ENCODE assay signal across 13 cellular contexts in genomic region chr5:126971455-126972019, GRCh38. TPM values are rescaled to one million over a fixed set of nuclear protein-coding genes. Genes with fewer than 3 reads are reported as not detected.
DNase-seq lines count a peak whose midpoint lies in the region; ATAC-seq and TF ChIP-seq lines count a peak whose summit lies in the region.
"Had no signal": no experiment of that assay in that cellular context is flagged by ENCODE, and none has a peak within 500 bp of the region (broad histone marks: within the 10 kb centered on the region; RNA-seq: fewer than 3 reads in every experiment).

No MANE protein-coding gene starts in this region.

- no peak for TF ChIP-seq CTCF in HL-60 (IDR thresholded peaks at IDR 0.05; ENCODE audit: insufficient read depth, low read length)

- peak overlapping the region; percentile 9 to 95 (median 88); a peak in 21 of 22 replicates for H3K27ac ChIP-seq in BLaER1 treated with 17β-estradiol and CSF1 and Interleukin-3, amounts not matched to agents 10 nM and 100 nM
- H3K27ac ChIP-seq in HL-60 (replicated peaks) = peak overlapping the region; percentile 69

- peak overlapping the region in 9 of 10 experiments; percentile 29 to 63 (median 57); a peak in 17 of 20 replicates for H3K4me3 ChIP-seq in BLaER1 treated with 17β-estradiol and CSF1 and Interleukin-3, amounts not matched to agents 10 nM and 100 nM
- H3K4me3 ChIP-seq in HL-60 (replicated peaks; ENCODE audit: insufficient read depth, low read length) = no peak overlapping the region
- H3K4me3 ChIP-seq: upper lobe of left lung had no signal

- peak overlapping the region; percentile 13 to 81 (median 75); a peak in 21 of 22 replicates for H3K9ac ChIP-seq in BLaER1 treated with 17β-estradiol and CSF1 and Interleukin-3, amounts not matched to agents 10 nM and 100 nM

- H3K27me3 ChIP-seq in BLaER1 treated with 17β-estradiol and CSF1 and Interleukin-3, amounts not matched to agents 10 nM and 100 nM = no peaks in the 10 kb centered on the region
- H3K27me3 ChIP-seq in HL-60 (ENCODE audit: insufficient read depth, poor library complexity, severe bottlenecking) = no peaks in the 10 kb centered on the region
- H3K27me3 ChIP-seq: upper lobe of left lung had no signal

- H3K27me3 Mint-ChIP-seq in activated T-helper 1 cell treated with anti-CD3 and anti-CD28 coated beads, Interleukin-12 subunit alpha, Interleukin-12 subunit beta, Interleukin-2, Interleukin-4 antibody, amounts not matched to agents 30 ng/mL and 10 ng/mL and 1 ng/mL, durations not matched to agents 14 hours and 24 hours and 36 hours (ENCODE audit: insufficient read depth) = no peaks in the 10 kb centered on the region

- H3K4me1 Mint-ChIP-seq in activated T-helper 1 cell treated with anti-CD3 and anti-CD28 coated beads, Interleukin-12 subunit alpha, Interleukin-12 subunit beta, Interleukin-2, Interleukin-4 antibody, amounts not matched to agents 30 ng/mL and 10 ng/mL and 1 ng/mL, durations not matched to agents 14 hours and 24 hours and 36 hours (ENCODE audit: low read depth) = peaks cover 44% of the 10 kb centered on the region

- H3K36me3 Mint-ChIP-seq in activated T-helper 1 cell treated with anti-CD3 and anti-CD28 coated beads, Interleukin-12 subunit alpha, Interleukin-12 subunit beta, Interleukin-2, Interleukin-4 antibody, amounts not matched to agents 30 ng/mL and 10 ng/mL and 1 ng/mL, durations not matched to agents 14 hours and 24 hours and 36 hours (ENCODE audit: low read depth) = peaks cover 2% of the 10 kb centered on the region

- no peaks in the 10 kb centered on the region for H4K20me1 ChIP-seq in BLaER1 treated with 17β-estradiol and CSF1 and Interleukin-3, amounts not matched to agents 10 nM and 100 nM

- ATAC-seq in left lobe of liver = peak; percentile 26

- H3K9me3 Mint-ChIP-seq in activated T-helper 1 cell treated with anti-CD3 and anti-CD28 coated beads, Interleukin-12 subunit alpha, Interleukin-12 subunit beta, Interleukin-2, Interleukin-4 antibody, amounts not matched to agents 30 ng/mL and 10 ng/mL and 1 ng/mL, durations not matched to agents 14 hours and 24 hours and 36 hours = no peaks in the 10 kb centered on the region

- no peak for DNase-seq in HL-60 (ENCODE audit: low read depth in 1 of 2, low spot score in 1 of 2)
- no peak for DNase-seq in activated T-helper 1 cell treated with anti-CD3 and anti-CD28 coated beads, Interleukin-12 subunit alpha, Interleukin-12 subunit beta, Interleukin-2, Interleukin-4 antibody, amounts not matched to agents 30 ng/mL and 10 ng/mL and 1 ng/mL, durations not matched to agents 14 hours and 24 hours and 36 hours (ENCODE audit: low spot score)
- no peak for DNase-seq in left lobe of liver (ENCODE audit: low spot score)
- DNase-seq in NCI-H1436 treated with DMSO at 0.1 percent for 48 hours (lab: John Stamatoyannopoulos, UW) = no peak
- no peak for DNase-seq in NCI-H748 treated with DMSO at 0.1 percent for 48 hours (lab: John Stamatoyannopoulos, UW)
- no peak for DNase-seq in D341Med (ENCODE audit: low spot score)
- DNase-seq in iPS-NIHi7 (ENCODE audit: extremely low spot score) = no peak
- DNase-seq: activated CD4-positive, alpha-beta T cell treated with anti-CD3 and anti-CD28 coated beads, Interleukin-2, amount 50 U/mL, for 1 hour; foreskin melanocyte; NCI-H1436; stimulated activated CD4-positive, alpha-beta T cell treated with anti-CD3 and anti-CD28 coated beads, Interleukin-4, amount 100 ng/mL, for 1 hour; upper lobe of left lung had no signal

- peaks cover 0 to 18% (median 0%) of the 10 kb centered on the region in 11 experiments; a peak in 3 of 22 replicates for H3K36me3 ChIP-seq in BLaER1 treated with 17β-estradiol and CSF1 and Interleukin-3, amounts not matched to agents 10 nM and 100 nM
- H3K36me3 ChIP-seq: upper lobe of left lung had no signal

- intact Hi-C loops in activated T-helper 1 cell treated with anti-CD3 and anti-CD28 coated beads, Interleukin-12 subunit alpha, Interleukin-12 subunit beta, Interleukin-2, Interleukin-4 antibody, amounts not matched to agents 30 ng/mL and 10 ng/mL and 1 ng/mL, durations not matched to agents 14 hours and 24 hours and 36 hours (cut with micrococcal nuclease) = loop anchor here (1.0 to 5.0 kb wide), 4 partner anchors 17 to 256 kb away; partner anchors contain the start of genes C5orf63 and MARCHF3

- H3K4me1 ChIP-seq in BLaER1 treated with 17β-estradiol and CSF1 and Interleukin-3, amounts not matched to agents 10 nM and 100 nM = peaks cover 55 to 96% (median 90%) of the 10 kb centered on the region in 10 experiments

- peak overlapping the region; percentile 67 to 97 (median 85) for H3K4me2 ChIP-seq in BLaER1 treated with 17β-estradiol and CSF1 and Interleukin-3, amounts not matched to agents 10 nM and 100 nM

- H3K4me3 Mint-ChIP-seq in activated T-helper 1 cell treated with anti-CD3 and anti-CD28 coated beads, Interleukin-12 subunit alpha, Interleukin-12 subunit beta, Interleukin-2, Interleukin-4 antibody, amounts not matched to agents 30 ng/mL and 10 ng/mL and 1 ng/mL, durations not matched to agents 14 hours and 24 hours and 36 hours = peak overlapping the region; percentile 27

- peaks cover 0 to 19% (median 16%) of the 10 kb centered on the region in 11 experiments; a peak in 13 of 22 replicates for H3K9me3 ChIP-seq in BLaER1 treated with 17β-estradiol and CSF1 and Interleukin-3, amounts not matched to agents 10 nM and 100 nM (replicated peaks in 1 of 11)
- H3K9me3 ChIP-seq: upper lobe of left lung had no signal

- H3K27ac Mint-ChIP-seq in activated T-helper 1 cell treated with anti-CD3 and anti-CD28 coated beads, Interleukin-12 subunit alpha, Interleukin-12 subunit beta, Interleukin-2, Interleukin-4 antibody, amounts not matched to agents 30 ng/mL and 10 ng/mL and 1 ng/mL, durations not matched to agents 14 hours and 24 hours and 36 hours = peak overlapping the region; percentile 32

RNA-seq across cellular contexts. Expression of gene MARCHF3, which starts 58.8 kb away (rescaled TPM):
- 5.2 and 5.9 TPM in 2 replicates for total RNA-seq in activated T-helper 1 cell treated with anti-CD3 and anti-CD28 coated beads, Interleukin-12 subunit alpha, Interleukin-12 subunit beta, Interleukin-2, Interleukin-4 antibody, amounts not matched to agents 30 ng/mL and 10 ng/mL and 1 ng/mL, durations not matched to agents 14 hours and 24 hours and 36 hours
- 0.88 TPM for total RNA-seq in left lobe of liver
